Comparison of ENCODE assay signal across 2 cellular contexts in the genomic region with DNA sequence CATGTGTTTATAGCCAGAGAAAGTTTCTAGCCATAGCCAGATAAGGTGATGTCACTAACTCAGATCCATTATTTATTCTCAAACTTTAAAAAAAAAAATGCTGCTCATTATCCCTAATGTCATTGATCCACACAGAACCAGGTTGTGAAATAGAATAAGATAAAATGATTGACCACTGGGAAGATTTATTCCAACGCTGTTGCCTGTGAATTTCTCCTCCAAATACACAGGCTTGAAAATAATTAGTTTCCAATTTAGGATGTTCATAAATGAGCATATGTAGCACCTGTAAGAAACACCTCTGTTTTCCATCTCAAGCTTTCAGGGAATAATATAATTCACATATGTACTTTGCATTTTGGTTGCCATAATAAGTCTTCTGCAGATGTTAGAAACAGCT.
TF ChIP-seq lines count a peak whose summit lies in the region.

No MANE protein-coding gene starts in this region.

TF ChIP-seq in GM23338, 12 proteins besides CTCF, POLR2A, EP300 and RAD21:
- TF ChIP-seq, protein P1, sequence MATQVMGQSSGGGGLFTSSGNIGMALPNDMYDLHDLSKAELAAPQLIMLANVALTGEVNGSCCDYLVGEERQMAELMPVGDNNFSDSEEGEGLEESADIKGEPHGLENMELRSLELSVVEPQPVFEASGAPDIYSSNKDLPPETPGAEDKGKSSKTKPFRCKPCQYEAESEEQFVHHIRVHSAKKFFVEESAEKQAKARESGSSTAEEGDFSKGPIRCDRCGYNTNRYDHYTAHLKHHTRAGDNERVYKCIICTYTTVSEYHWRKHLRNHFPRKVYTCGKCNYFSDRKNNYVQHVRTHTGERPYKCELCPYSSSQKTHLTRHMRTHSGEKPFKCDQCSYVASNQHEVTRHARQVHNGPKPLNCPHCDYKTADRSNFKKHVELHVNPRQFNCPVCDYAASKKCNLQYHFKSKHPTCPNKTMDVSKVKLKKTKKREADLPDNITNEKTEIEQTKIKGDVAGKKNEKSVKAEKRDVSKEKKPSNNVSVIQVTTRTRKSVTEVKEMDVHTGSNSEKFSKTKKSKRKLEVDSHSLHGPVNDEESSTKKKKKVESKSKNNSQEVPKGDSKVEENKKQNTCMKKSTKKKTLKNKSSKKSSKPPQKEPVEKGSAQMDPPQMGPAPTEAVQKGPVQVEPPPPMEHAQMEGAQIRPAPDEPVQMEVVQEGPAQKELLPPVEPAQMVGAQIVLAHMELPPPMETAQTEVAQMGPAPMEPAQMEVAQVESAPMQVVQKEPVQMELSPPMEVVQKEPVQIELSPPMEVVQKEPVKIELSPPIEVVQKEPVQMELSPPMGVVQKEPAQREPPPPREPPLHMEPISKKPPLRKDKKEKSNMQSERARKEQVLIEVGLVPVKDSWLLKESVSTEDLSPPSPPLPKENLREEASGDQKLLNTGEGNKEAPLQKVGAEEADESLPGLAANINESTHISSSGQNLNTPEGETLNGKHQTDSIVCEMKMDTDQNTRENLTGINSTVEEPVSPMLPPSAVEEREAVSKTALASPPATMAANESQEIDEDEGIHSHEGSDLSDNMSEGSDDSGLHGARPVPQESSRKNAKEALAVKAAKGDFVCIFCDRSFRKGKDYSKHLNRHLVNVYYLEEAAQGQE (IDR thresholded peaks at IDR 0.05; ENCODE audit: unreplicated experiment): no peak
- TF ChIP-seq, protein P2, sequence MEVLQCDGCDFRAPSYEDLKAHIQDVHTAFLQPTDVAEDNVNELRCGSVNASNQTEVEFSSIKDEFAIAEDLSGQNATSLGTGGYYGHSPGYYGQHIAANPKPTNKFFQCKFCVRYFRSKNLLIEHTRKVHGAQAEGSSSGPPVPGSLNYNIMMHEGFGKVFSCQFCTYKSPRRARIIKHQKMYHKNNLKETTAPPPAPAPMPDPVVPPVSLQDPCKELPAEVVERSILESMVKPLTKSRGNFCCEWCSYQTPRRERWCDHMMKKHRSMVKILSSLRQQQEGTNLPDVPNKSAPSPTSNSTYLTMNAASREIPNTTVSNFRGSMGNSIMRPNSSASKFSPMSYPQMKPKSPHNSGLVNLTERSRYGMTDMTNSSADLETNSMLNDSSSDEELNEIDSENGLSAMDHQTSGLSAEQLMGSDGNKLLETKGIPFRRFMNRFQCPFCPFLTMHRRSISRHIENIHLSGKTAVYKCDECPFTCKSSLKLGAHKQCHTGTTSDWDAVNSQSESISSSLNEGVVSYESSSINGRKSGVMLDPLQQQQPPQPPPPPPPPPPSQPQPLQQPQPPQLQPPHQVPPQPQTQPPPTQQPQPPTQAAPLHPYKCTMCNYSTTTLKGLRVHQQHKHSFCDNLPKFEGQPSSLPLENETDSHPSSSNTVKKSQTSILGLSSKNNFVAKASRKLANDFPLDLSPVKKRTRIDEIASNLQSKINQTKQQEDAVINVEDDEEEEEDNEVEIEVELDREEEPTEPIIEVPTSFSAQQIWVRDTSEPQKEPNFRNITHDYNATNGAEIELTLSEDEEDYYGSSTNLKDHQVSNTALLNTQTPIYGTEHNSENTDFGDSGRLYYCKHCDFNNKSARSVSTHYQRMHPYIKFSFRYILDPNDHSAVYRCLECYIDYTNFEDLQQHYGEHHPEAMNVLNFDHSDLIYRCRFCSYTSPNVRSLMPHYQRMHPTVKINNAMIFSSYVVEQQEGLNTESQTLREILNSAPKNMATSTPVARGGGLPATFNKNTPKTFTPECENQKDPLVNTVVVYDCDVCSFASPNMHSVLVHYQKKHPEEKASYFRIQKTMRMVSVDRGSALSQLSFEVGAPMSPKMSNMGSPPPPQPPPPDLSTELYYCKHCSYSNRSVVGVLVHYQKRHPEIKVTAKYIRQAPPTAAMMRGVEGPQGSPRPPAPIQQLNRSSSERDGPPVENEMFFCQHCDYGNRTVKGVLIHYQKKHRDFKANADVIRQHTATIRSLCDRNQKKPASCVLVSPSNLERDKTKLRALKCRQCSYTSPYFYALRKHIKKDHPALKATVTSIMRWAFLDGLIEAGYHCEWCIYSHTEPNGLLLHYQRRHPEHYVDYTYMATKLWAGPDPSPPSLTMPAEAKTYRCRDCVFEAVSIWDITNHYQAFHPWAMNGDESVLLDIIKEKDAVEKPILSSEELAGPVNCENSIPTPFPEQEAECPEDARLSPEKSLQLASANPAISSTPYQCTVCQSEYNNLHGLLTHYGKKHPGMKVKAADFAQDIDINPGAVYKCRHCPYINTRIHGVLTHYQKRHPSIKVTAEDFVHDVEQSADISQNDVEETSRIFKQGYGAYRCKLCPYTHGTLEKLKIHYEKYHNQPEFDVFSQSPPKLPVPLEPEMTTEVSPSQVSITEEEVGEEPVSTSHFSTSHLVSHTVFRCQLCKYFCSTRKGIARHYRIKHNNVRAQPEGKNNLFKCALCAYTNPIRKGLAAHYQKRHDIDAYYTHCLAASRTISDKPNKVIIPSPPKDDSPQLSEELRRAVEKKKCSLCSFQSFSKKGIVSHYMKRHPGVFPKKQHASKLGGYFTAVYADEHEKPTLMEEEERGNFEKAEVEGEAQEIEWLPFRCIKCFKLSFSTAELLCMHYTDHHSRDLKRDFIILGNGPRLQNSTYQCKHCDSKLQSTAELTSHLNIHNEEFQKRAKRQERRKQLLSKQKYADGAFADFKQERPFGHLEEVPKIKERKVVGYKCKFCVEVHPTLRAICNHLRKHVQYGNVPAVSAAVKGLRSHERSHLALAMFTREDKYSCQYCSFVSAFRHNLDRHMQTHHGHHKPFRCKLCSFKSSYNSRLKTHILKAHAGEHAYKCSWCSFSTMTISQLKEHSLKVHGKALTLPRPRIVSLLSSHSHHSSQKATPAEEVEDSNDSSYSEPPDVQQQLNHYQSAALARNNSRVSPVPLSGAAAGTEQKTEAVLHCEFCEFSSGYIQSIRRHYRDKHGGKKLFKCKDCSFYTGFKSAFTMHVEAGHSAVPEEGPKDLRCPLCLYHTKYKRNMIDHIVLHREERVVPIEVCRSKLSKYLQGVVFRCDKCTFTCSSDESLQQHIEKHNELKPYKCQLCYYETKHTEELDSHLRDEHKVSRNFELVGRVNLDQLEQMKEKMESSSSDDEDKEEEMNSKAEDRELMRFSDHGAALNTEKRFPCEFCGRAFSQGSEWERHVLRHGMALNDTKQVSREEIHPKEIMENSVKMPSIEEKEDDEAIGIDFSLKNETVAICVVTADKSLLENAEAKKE (CRISPR knock-in tag; IDR thresholded peaks at IDR 0.05): no peak
- TF ChIP-seq EZH2 (IDR thresholded peaks at IDR 0.05; ENCODE audit: low read depth, unreplicated experiment) (no peak), JUNB (IDR thresholded peaks at IDR 0.05; ENCODE audit: unreplicated experiment) (no peak), EZH2phosphoT487 (IDR thresholded peaks at IDR 0.05; ENCODE audit: unreplicated experiment) (no peak), POLR2AphosphoS5 (IDR thresholded peaks at IDR 0.05; ENCODE audit: low read depth) (no peak), CREB1 (CRISPR knock-in tag; IDR thresholded peaks at IDR 0.05; ENCODE audit: low read depth) (no peak)
- TF ChIP-seq, protein P3, sequence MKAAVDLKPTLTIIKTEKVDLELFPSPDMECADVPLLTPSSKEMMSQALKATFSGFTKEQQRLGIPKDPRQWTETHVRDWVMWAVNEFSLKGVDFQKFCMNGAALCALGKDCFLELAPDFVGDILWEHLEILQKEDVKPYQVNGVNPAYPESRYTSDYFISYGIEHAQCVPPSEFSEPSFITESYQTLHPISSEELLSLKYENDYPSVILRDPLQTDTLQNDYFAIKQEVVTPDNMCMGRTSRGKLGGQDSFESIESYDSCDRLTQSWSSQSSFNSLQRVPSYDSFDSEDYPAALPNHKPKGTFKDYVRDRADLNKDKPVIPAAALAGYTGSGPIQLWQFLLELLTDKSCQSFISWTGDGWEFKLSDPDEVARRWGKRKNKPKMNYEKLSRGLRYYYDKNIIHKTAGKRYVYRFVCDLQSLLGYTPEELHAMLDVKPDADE (IDR thresholded peaks at IDR 0.05): no peak

TF ChIP-seq in WTC11, 78 proteins besides CTCF, POLR2A, EP300 and RAD21 (continued from another document):
- TF ChIP-seq, protein P4, sequence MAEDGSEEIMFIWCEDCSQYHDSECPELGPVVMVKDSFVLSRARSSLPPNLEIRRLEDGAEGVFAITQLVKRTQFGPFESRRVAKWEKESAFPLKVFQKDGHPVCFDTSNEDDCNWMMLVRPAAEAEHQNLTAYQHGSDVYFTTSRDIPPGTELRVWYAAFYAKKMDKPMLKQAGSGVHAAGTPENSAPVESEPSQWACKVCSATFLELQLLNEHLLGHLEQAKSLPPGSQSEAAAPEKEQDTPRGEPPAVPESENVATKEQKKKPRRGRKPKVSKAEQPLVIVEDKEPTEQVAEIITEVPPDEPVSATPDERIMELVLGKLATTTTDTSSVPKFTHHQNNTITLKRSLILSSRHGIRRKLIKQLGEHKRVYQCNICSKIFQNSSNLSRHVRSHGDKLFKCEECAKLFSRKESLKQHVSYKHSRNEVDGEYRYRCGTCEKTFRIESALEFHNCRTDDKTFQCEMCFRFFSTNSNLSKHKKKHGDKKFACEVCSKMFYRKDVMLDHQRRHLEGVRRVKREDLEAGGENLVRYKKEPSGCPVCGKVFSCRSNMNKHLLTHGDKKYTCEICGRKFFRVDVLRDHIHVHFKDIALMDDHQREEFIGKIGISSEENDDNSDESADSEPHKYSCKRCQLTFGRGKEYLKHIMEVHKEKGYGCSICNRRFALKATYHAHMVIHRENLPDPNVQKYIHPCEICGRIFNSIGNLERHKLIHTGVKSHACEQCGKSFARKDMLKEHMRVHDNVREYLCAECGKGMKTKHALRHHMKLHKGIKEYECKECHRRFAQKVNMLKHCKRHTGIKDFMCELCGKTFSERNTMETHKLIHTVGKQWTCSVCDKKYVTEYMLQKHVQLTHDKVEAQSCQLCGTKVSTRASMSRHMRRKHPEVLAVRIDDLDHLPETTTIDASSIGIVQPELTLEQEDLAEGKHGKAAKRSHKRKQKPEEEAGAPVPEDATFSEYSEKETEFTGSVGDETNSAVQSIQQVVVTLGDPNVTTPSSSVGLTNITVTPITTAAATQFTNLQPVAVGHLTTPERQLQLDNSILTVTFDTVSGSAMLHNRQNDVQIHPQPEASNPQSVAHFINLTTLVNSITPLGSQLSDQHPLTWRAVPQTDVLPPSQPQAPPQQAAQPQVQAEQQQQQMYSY (CRISPR knock-in tag; IDR thresholded peaks at IDR 0.05): no peak
- TF ChIP-seq, protein P5, sequence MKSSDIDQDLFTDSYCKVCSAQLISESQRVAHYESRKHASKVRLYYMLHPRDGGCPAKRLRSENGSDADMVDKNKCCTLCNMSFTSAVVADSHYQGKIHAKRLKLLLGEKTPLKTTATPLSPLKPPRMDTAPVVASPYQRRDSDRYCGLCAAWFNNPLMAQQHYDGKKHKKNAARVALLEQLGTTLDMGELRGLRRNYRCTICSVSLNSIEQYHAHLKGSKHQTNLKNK (CRISPR knock-in tag; IDR thresholded peaks at IDR 0.05): 0 out of 2 replicates have a peak, but pooled peaks have one; percentile 38
